Comparison of ENCODE assay signal across 12 cellular contexts in the genomic region with DNA sequence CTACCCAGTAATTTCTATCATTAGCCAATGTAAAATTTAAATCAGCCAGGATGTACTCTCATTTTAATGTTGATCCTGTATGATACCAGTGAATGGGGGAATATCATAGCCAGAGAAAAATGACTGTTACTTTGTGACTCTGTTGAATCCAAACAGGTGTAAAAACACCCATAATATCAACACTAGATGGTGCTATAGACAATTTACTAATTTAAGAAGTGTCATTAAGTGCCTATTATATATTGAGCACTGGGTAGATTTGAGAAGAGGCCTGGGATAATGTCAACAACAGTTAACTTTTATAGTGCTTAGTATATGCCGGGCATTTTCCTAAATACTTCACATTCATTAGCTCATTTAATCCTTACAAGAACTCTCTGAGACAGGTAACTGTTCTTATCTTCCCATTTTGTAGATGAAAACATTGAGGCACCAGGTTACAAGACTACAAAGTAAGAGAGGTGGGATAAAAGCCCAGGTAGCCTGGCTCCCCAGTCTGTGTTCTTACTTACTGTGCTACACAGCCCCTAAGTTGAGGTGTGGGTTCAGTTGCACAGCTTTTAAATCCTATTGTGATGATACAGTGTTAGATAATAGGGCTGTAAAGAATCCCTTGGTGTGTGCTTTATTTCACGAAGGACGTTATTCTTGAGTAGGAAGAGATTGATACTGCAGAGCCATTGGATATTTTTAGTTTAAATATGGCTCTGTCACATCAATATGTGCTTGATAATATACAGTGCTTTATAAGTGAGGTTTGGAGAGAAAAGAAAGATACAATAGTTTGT.
A peak's percentile ranks its signal among the peaks of the same experiment; 100 is the strongest.
DNase-seq lines count a peak whose midpoint lies in the region; ATAC-seq and TF ChIP-seq lines count a peak whose summit lies in the region.
"Had no signal": no experiment of that assay in that cellular context is flagged by ENCODE, and none has a peak within 500 bp of the region (broad histone marks: within the 10 kb centered on the region; RNA-seq: fewer than 3 reads in every experiment).

No MANE protein-coding gene starts in this region.

- TF ChIP-seq POLR2A in adrenal gland (IDR thresholded peaks at IDR 0.05) = no peak

- H3K4me3 Mint-ChIP-seq in H9 = no peak overlapping the region
- H3K4me3 Mint-ChIP-seq in nephron = no peak overlapping the region

- H3K18ac ChIP-seq in H9 (ENCODE audit: insufficient read length, low read depth, low read length) (no peak overlapping the region), mesenchymal stem cell (ENCODE audit: low read depth in 1 of 2, low read length in 2 of 2) (no peak overlapping the region)

- no peak overlapping the region for H3K27ac ChIP-seq in H9 (ENCODE audit: insufficient read length, low read depth, low read length)
- H3K27ac ChIP-seq in adrenal gland = no peak overlapping the region
- H3K27ac ChIP-seq in mesenchymal stem cell (ENCODE audit: low read length, poor library complexity, severe bottlenecking) = no peak overlapping the region
- no peak overlapping the region for H3K27ac ChIP-seq in tibial artery
- H3K27ac ChIP-seq: prostate gland had no signal

- H3K36me3 Mint-ChIP-seq in H9 (ENCODE audit: insufficient read depth in 1 of 3, low read depth in 3 of 3) = no peaks in the 10 kb centered on the region
- no peaks in the 10 kb centered on the region for H3K36me3 Mint-ChIP-seq in nephron (ENCODE audit: low read depth)

- H2BK15ac ChIP-seq in H9 (ENCODE audit: low read depth, low read length) (no peak overlapping the region), mesenchymal stem cell (ENCODE audit: low read depth, poor library complexity, severe bottlenecking) (no peak overlapping the region)

- H3K4me1 Mint-ChIP-seq in H9 (peaks cover 3 to 4% of the 10 kb centered on the region in 2 experiments; a peak in 2 of 4 replicates), nephron (peaks cover 16% of the 10 kb centered on the region)

- H3K36me3 ChIP-seq in adrenal gland (replicated peaks in 1 of 2) = no peaks in the 10 kb centered on the region
- no peaks in the 10 kb centered on the region for H3K36me3 ChIP-seq in mesenchymal stem cell (ENCODE audit: control insufficient read depth in 1 of 2, insufficient read depth in 2 of 2, low read depth in 1 of 2, low read length in 2 of 2)
- no peaks in the 10 kb centered on the region for H3K36me3 ChIP-seq in tibial artery
- H3K36me3 ChIP-seq: prostate gland had no signal

- H3K4me3 ChIP-seq in adrenal gland = no peak overlapping the region
- H3K4me3 ChIP-seq in mesenchymal stem cell (ENCODE audit: insufficient read depth in 1 of 2, low read depth in 1 of 2, low read length in 2 of 2) = no peak overlapping the region
- H3K4me3 ChIP-seq in tibial artery = no peak overlapping the region
- H3K4me3 ChIP-seq: prostate gland had no signal

- H3K27me3 ChIP-seq in H9 (ENCODE audit: insufficient read depth, low read length) (no peaks in the 10 kb centered on the region; the same call in 1 of the 2 replicates), adrenal gland (no peaks in the 10 kb centered on the region), mesenchymal stem cell (ENCODE audit: control insufficient read depth in 1 of 2, insufficient read depth in 1 of 2, low read length in 2 of 2) (peaks cover 0 to 12% of the 10 kb centered on the region in 2 experiments), tibial artery (no peaks in the 10 kb centered on the region)

- no peak overlapping the region for H3K9ac ChIP-seq in H9 (ENCODE audit: extremely low read depth, insufficient read length, low read length)
- H3K9ac ChIP-seq in mesenchymal stem cell (ENCODE audit: low read length) = no peak overlapping the region

- H2BK12ac ChIP-seq in H9 (ENCODE audit: insufficient read length, low read depth, low read length) (no peak overlapping the region), mesenchymal stem cell (ENCODE audit: low read length in 2 of 2) (no peak overlapping the region)

- peaks cover 40% of the 10 kb centered on the region for H3K27me3 Mint-ChIP-seq in H9 (ENCODE audit: low read depth)
- H3K27me3 Mint-ChIP-seq in nephron (ENCODE audit: low read depth) = no peaks in the 10 kb centered on the region

- H3K9me3 ChIP-seq in H9 (ENCODE audit: control insufficient read depth, low read depth, low read length) (no peaks in the 10 kb centered on the region), adrenal gland (replicated peaks in 1 of 3) (peaks cover 0 to 3% (median 0%) of the 10 kb centered on the region in 3 donors), mesenchymal stem cell (ENCODE audit: control insufficient read depth, low read length) (no peaks in the 10 kb centered on the region), tibial artery (no peaks in the 10 kb centered on the region)
- H3K9me3 ChIP-seq: prostate gland had no signal

- no peaks in the 10 kb centered on the region for H3K23me2 ChIP-seq in H9 (ENCODE audit: insufficient read length, low read depth, low read length, poor library complexity, severe bottlenecking)

- H3T11ph ChIP-seq in H9 (ENCODE audit: low read length) = no peak overlapping the region

- peak; percentile 50 for TF ChIP-seq CTCF in H9 (conservative IDR thresholded peaks at IDR 0.05)
- TF ChIP-seq CTCF in adrenal gland (IDR thresholded peaks at IDR 0.05) = peak in 4 of 6 experiments; percentile 12 to 38 (median 29)
- TF ChIP-seq CTCF in nephron (IDR thresholded peaks at IDR 0.05; ENCODE audit: unreplicated experiment in 3 of 3) = no peak
- no peak for TF ChIP-seq CTCF in tibial artery (IDR thresholded peaks at IDR 0.05)

- H4K91ac ChIP-seq in H9 (ENCODE audit: insufficient read length, low read depth, low read length) = no peak overlapping the region
- no peak overlapping the region for H4K91ac ChIP-seq in mesenchymal stem cell (ENCODE audit: low read length)

- WGBS in H9 (ENCODE audit: extremely low coverage, insufficient read length, low lambda C conversion rate) = no CpG with 5 or more reads among the region's 3 CpGs
- WGBS in adrenal gland, 4 donors = 56 to 81% (median 72%) methylated on average over 3 of the region's 3 CpGs
- WGBS in mesenchymal stem cell = 82% methylated on average over 2 of the region's 3 CpGs

- H3K4ac ChIP-seq in H9 (ENCODE audit: low read depth, low read length) (no peak overlapping the region), mesenchymal stem cell (ENCODE audit: low read depth in 1 of 2, low read length in 2 of 2) (no peak overlapping the region)

- H2BK20ac ChIP-seq in H9 (ENCODE audit: low read depth, low read length, poor library complexity, severe bottlenecking) = no peak overlapping the region

- H3K79me1 ChIP-seq in H9 (ENCODE audit: insufficient read depth, low read depth, low read length, poor library complexity, severe bottlenecking) (no peaks in the 10 kb centered on the region), mesenchymal stem cell (replicated peaks; ENCODE audit: low read length, poor library complexity, severe bottlenecking) (no peaks in the 10 kb centered on the region)

- H3K56ac ChIP-seq in H9 (ENCODE audit: insufficient read length, low read depth, low read length) = no peak overlapping the region

- H2AFZ ChIP-seq in H9 (ENCODE audit: low read length) (no peak overlapping the region), mesenchymal stem cell (ENCODE audit: low read depth, low read length) (no peak overlapping the region)

- H3K9me3 Mint-ChIP-seq in H9 = no peaks in the 10 kb centered on the region
- H3K9me3 Mint-ChIP-seq in nephron = no peaks in the 10 kb centered on the region

- H2AK5ac ChIP-seq in H9 (ENCODE audit: insufficient read length, low read length) = no peak overlapping the region
- H2AK5ac ChIP-seq in mesenchymal stem cell (ENCODE audit: low read length, severe bottlenecking) = no peak overlapping the region

- H4K8ac ChIP-seq in H9 (replicated peaks; ENCODE audit: insufficient read length, low read depth, low read length) (no peak overlapping the region), mesenchymal stem cell (ENCODE audit: low read length) (no peak overlapping the region)

- no peak overlapping the region for H2BK120ac ChIP-seq in H9 (ENCODE audit: low read depth, low read length, poor library complexity, severe bottlenecking)
- no peak overlapping the region for H2BK120ac ChIP-seq in mesenchymal stem cell (ENCODE audit: low read depth, low read length)

- H4K5ac ChIP-seq in H9 (ENCODE audit: insufficient read length, low read depth, low read length) = no peak overlapping the region

- ATAC-seq in GM18520 (IDR thresholded peaks at IDR 0.05; ENCODE audit: unreplicated experiment) (no peak), esophagus mucosa (no peak)

- H4K20me1 ChIP-seq in H9 (ENCODE audit: control insufficient read depth, insufficient read depth, insufficient read length) = no peaks in the 10 kb centered on the region

- H3K4me1 ChIP-seq in H9 (ENCODE audit: insufficient read depth, low read length) (no peaks in the 10 kb centered on the region), adrenal gland (replicated peaks in 1 of 2) (no peaks in the 10 kb centered on the region), mesenchymal stem cell (ENCODE audit: control insufficient read depth, insufficient read depth, low read depth, low read length) (no peaks in the 10 kb centered on the region), tibial artery (no peaks in the 10 kb centered on the region)
- H3K4me1 ChIP-seq: prostate gland had no signal

- DNase-seq in ELR (ENCODE audit: low read depth) = peak; percentile 18
- DNase-seq in H9 = no peak
- DNase-seq in adrenal gland = no peak
- no peak for DNase-seq in mesenchymal stem cell
- DNase-seq in tibial artery = no peak
- DNase-seq: head of caudate nucleus, mesendoderm, NCI-H1436 treated with DMSO at 0.1 percent for 48 hours had no signal

- H3K14ac ChIP-seq in H9 (ENCODE audit: insufficient read depth, low read length) = no peak overlapping the region
- H3K14ac ChIP-seq in mesenchymal stem cell (ENCODE audit: low read length in 2 of 2) = no peak overlapping the region

- H3K79me2 ChIP-seq in H9 (ENCODE audit: insufficient read depth, low read length) = no peaks in the 10 kb centered on the region

- no peak overlapping the region for H3K23ac ChIP-seq in H9 (ENCODE audit: insufficient read length, low read depth, low read length)
- H3K23ac ChIP-seq in mesenchymal stem cell (ENCODE audit: low read length in 2 of 2) = no peak overlapping the region

- H3K4me2 ChIP-seq in H9 (ENCODE audit: insufficient read depth, insufficient read length, low read length) (no peak overlapping the region), mesenchymal stem cell (ENCODE audit: low read length, poor library complexity, severe bottlenecking) (no peak overlapping the region)

- no peak overlapping the region for H2BK5ac ChIP-seq in H9 (ENCODE audit: insufficient read length, low read length)
- H2BK5ac ChIP-seq in mesenchymal stem cell (ENCODE audit: low read depth, low read length, poor library complexity, severe bottlenecking) = no peak overlapping the region

- intact Hi-C loops in adrenal gland (cut with DNase I) = loop anchor here in 1 of 2 donors (5.0 kb wide), 1 partner anchor 39 kb away; no protein-coding TSS in a partner anchor
- intact Hi-C loops in tibial artery (cut with DNase I; ENCODE audit: low total_unique reads) = no loop called here

- H3K27ac Mint-ChIP-seq in H9 = no peak overlapping the region
- peak overlapping the region in 2 of 3 experiments; percentile 20 to 94 for H3K27ac Mint-ChIP-seq in nephron

Comparison
In these comparisons a context has a peak if more than half of its experiments do, and no peak if none do; other contexts are left out.
1. H3K27ac Mint-ChIP-seq: peak in nephron (2 of 3); none in H9 (0 of 3).
2. CTCF ChIP-seq: peak in H9 (single experiment) and adrenal gland (4 of 6); none in nephron (0 of 3) and tibial artery (0 of 2).